In the genomic region with DNA sequence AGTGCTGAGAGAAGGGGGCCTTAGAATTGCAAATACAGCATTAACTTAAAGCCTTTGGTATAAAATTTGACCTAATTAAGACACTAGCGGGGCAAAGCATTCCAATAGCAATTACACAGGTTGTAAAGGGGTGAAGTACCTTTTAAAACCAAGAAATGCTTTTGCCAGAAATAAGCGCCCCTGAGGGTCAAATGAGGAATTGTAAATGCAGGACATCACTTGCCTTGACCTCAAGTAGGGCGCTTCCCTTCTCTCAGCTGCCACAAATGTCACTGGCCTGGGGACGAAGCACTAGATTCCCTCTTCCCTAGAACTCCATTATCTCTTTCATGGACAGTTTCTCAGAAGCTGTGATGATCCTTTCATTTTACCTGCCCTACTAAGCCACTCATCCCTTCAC, we compare ENCODE assay signal across 24 cellular contexts. TPM values are rescaled to one million over a fixed set of nuclear protein-coding genes. Genes with fewer than 3 reads are reported as not detected.
"Had no signal": no experiment of that assay in that cellular context is flagged by ENCODE, and none has a peak within 500 bp of the region (broad histone marks: within the 10 kb centered on the region; RNA-seq: fewer than 3 reads in every experiment).

No MANE protein-coding gene starts in this region.

- H3K9me3 ChIP-seq: colonic mucosa, esophagus squamous epithelium, heart right ventricle, psoas muscle, spleen, testis, tibial artery had no signal

- ATAC-seq: heart right ventricle; natural killer cell; psoas muscle; right cardiac atrium; stimulated activated memory B cell treated with anti-CD40 and anti-IgM and Interleukin-4, amounts not matched to agents 10 μg/mL and 1 μg/mL and 100 μg/mL, for 72 hours; stimulated activated naive CD8-positive, alpha-beta T cell treated with anti-CD3 and anti-CD28 coated beads, Interleukin-15, Interleukin-2, amounts not matched to agents 100 U/mL and 50 U/mL, for 24 hours had no signal

- H3K27me3 ChIP-seq: colonic mucosa, esophagus squamous epithelium, spleen, testis, tibial artery had no signal

- H3K27ac ChIP-seq: colonic mucosa, esophagus squamous epithelium, heart right ventricle, psoas muscle, skin epidermis, spleen, testis, tibial artery had no signal

- H3K4me3 ChIP-seq: colonic mucosa, esophagus squamous epithelium, heart right ventricle, lung, psoas muscle, skin epidermis, spleen, testis, tibial artery had no signal

- DNase-seq: colonic mucosa; effector CD8-positive, alpha-beta T cell; erythroblast; esophagus squamous epithelium; foreskin melanocyte; glutamatergic neuron; heart right ventricle; hippocampal formation; immature natural killer cell; natural killer cell; psoas muscle; right cardiac atrium; spleen; stimulated activated CD4-positive, alpha-beta T cell treated with anti-CD3 and anti-CD28 coated beads, Interleukin-4, amount 100 ng/mL, for 4 hours; stimulated activated naive CD8-positive, alpha-beta T cell treated with anti-CD3 and anti-CD28 coated beads, Interleukin-15, Interleukin-2, amounts not matched to agents 100 U/mL and 50 U/mL, for 24 hours; substantia nigra; testis; tibial artery had no signal

- H3K4me1 ChIP-seq: colonic mucosa, esophagus squamous epithelium, psoas muscle, spleen, testis had no signal

- H3K36me3 ChIP-seq: colonic mucosa, esophagus squamous epithelium, heart right ventricle, spleen, tibial artery had no signal

- FAIRE-seq: endometrium, keratinocyte had no signal

RNA-seq across cellular contexts. Expression of a gene that starts 48.3 kb away (rescaled TPM):
- total RNA-seq: mononuclear cell had no signal
